ENCODE assay signal across 32 cellular contexts in the genomic region with DNA sequence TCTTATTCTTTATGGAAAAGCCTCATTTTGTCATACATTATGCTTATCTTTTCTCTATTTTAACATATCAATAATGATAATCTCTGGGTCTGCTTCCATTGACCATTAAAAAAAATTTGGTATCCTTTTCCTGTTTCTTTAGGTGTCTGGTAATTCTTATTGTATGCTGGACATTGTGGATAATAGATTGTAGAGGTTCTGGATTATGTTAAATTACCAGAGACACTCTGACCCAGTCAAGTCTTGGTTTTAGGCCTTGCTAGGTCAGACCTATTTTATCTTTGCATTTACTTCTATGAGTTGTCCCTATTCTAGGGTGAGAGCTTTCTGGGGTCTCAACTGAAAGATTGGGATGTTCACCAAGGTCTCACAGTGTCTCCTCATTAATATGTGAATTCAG.
"Had no signal": no experiment of that assay in that cellular context is flagged by ENCODE, and none has a peak within 500 bp of the region (broad histone marks: within the 10 kb centered on the region; RNA-seq: fewer than 3 reads in every experiment).

No MANE protein-coding gene starts in this region.

- DNase-seq: activated effector memory CD4-positive, alpha-beta T cell treated with anti-CD3 and anti-CD28 coated beads, Interleukin-2, amount 50 U/mL, for 16 hours; activated effector memory CD4-positive, alpha-beta T cell treated with Interleukin-2 at 50 U/mL for 16 hours; activated gamma-delta T cell; activated gamma-delta T cell treated with Interleukin-2 at 50 U/mL for 16 hours; activated naive CD4-positive, alpha-beta T cell; activated naive CD4-positive, alpha-beta T cell treated with anti-CD3 and anti-CD28 coated beads for 36 hours; activated naive CD4-positive, alpha-beta T cell treated with anti-CD3 and anti-CD28 coated beads, Interleukin-2, amount 10 ng/mL, durations not matched to agents 7 days and 5 days; activated naive CD4-positive, alpha-beta T cell treated with anti-CD3 and anti-CD28 coated beads, Interleukin-2, amount 50 U/mL, for 16 hours; activated naive CD4-positive, alpha-beta T cell treated with Interleukin-2 at 50 U/mL for 16 hours; activated naive CD8-positive, alpha-beta T cell treated with anti-CD3 and anti-CD28 coated beads for 36 hours; activated naive CD8-positive, alpha-beta T cell treated with anti-CD3 and anti-CD28 coated beads, Interleukin-2, amount 10 ng/mL, durations not matched to agents 7 days and 5 days; activated naive CD8-positive, alpha-beta T cell treated with anti-CD3 and anti-CD28 coated beads, Interleukin-2, amount 50 U/mL, for 24 hours; activated T-cell treated with anti-CD3 and anti-CD28 coated beads, Interleukin-2, amount 50 U/mL, for 1 hour; activated T-cell treated with anti-CD3 and anti-CD28 coated beads, Interleukin-2, amount 50 U/mL, for 24 hours; activated T-cell treated with anti-CD3 and anti-CD28 coated beads, Interleukin-2, amount 50 U/mL, for 4 hours; activated T-cell treated with anti-CD3 and anti-CD28 coated beads, Interleukin-2, amount 50 U/mL, for 48 hours; activated T-cell treated with anti-CD3 and anti-CD28 coated beads, Interleukin-2, amount 50 U/mL, for 72 hours; adrenal gland; amniotic stem cell; amygdala; anterior cingulate cortex; aorta; body of pancreas; brain microvascular endothelial cell; caudate nucleus; central memory CD4-positive, alpha-beta T cell; cerebellar nuclear complex had no signal

- H3K9me3 ChIP-seq: adrenal gland, breast epithelium had no signal

- ATAC-seq: activated naive CD4-positive, alpha-beta T cell treated with anti-CD3 and anti-CD28 coated beads, Interleukin-2, amount 50 U/mL, for 72 hours; activated naive CD8-positive, alpha-beta T cell treated with anti-CD3 and anti-CD28 coated beads, Interleukin-2, amount 50 U/mL, for 24 hours; activated T-cell treated with anti-CD3 and anti-CD28 coated beads, Interleukin-2, amount 50 U/mL, for 4 hours; activated T-cell treated with anti-CD3 and anti-CD28 coated beads, Interleukin-2, amount 50 U/mL, for 72 hours; activated T-helper 17 cell treated with anti-CD3 and anti-CD28 coated beads, Interleukin-2, amount 50 U/mL, for 72 hours; body of pancreas had no signal

- H3K36me3 ChIP-seq: adrenal gland, ascending aorta, brain microvascular endothelial cell, breast epithelium, cardiac muscle cell had no signal

- H3K27ac ChIP-seq: adrenal gland, ascending aorta, body of pancreas, brain microvascular endothelial cell, breast epithelium, cardiac muscle cell had no signal

- H3K4me3 ChIP-seq: adrenal gland, ascending aorta, body of pancreas, breast epithelium, cardiac muscle cell had no signal

- H3K4me1 ChIP-seq: adrenal gland, ascending aorta, body of pancreas, breast epithelium had no signal
